1 cellular context compared by ENCODE assay signal in genomic region chr4:121165206-121165605, GRCh38.
TF ChIP-seq lines count a peak whose summit lies in the region.

No MANE protein-coding gene starts in this region.

TF ChIP-seq in H1, 55 proteins besides CTCF, POLR2A, EP300 and RAD21 (continued from another document):
- TF ChIP-seq MAX (IDR thresholded peaks at IDR 0.05) (no peak), TEAD4 (IDR thresholded peaks at IDR 0.05; ENCODE audit: low read depth, low read length) (no peak), GABPA (IDR thresholded peaks at IDR 0.05; ENCODE audit: borderline replicate concordance, insufficient read depth, low read length) (no peak)
